ENCODE assay signal across 8 cellular contexts in the genomic region with DNA sequence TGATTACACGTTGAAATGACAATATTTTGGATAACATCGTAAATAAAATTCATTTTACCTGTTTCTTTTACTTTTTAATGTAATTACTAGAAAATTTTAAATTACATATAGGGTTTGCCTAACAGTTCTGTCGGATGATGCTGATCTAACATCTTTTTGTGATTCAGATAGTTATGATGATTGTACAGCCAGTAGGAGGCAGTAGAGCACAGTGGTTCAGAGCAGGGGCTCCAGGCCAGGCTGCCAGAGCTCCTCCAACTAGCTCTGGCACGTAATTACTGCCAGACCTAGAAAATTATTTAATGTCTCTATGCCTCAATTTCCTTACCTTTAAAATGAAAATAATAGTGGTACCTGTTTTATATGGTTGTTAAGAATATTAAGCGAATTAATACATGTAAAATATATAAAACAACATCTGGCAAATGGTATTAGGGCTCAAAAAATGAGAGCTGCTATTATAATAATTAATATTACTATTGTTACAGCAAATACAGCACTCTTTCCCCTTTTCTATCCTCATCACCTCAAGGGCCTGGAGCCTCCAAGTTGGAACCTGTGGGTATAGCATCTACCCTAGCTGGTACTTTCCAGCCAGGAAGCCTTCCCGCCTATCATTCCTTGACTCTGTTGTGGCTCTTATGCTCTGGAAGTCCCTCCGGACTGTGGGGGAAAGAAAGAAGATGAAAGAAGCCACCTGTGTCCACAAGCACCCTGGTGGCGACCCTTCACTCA. TPM values are rescaled to one million over a fixed set of nuclear protein-coding genes. Genes with fewer than 3 reads are reported as not detected.
DNase-seq lines count a peak whose midpoint lies in the region; ATAC-seq and TF ChIP-seq lines count a peak whose summit lies in the region.

No MANE protein-coding gene starts in this region.

- no peak overlapping the region for H3K27ac Mint-ChIP-seq in Caco-2 (ENCODE audit: unreplicated experiment)
- H3K27ac Mint-ChIP-seq in activated CD8-positive, alpha-beta memory T cell treated with anti-CD3 and anti-CD28 coated beads, Interleukin-2, amount 10 ng/mL, durations not matched to agents 7 days and 5 days: no peak overlapping the region
- H3K27ac Mint-ChIP-seq in naive thymus-derived CD8-positive, alpha-beta T cell: no peak overlapping the region

- no peaks in the 10 kb centered on the region for H3K9me3 ChIP-seq in Caco-2

- H3K9me3 Mint-ChIP-seq in Caco-2 (ENCODE audit: unreplicated experiment): no peaks in the 10 kb centered on the region
- no peaks in the 10 kb centered on the region for H3K9me3 Mint-ChIP-seq in activated CD8-positive, alpha-beta memory T cell treated with anti-CD3 and anti-CD28 coated beads, Interleukin-2, amount 10 ng/mL, durations not matched to agents 7 days and 5 days (ENCODE audit: low read depth)
- no peaks in the 10 kb centered on the region for H3K9me3 Mint-ChIP-seq in naive thymus-derived CD8-positive, alpha-beta T cell

- no peaks in the 10 kb centered on the region for H3K36me3 ChIP-seq in Caco-2 (ENCODE audit: control insufficient read depth, insufficient read depth, low read length)

- peak; percentile 47 to 74 for DNase-seq in Caco-2
- peak; percentile 82 for DNase-seq in NCI-H748 treated with DMSO at 0.1 percent for 48 hours (lab: John Stamatoyannopoulos, UW)
- peak; percentile 50 for DNase-seq in activated CD8-positive, alpha-beta memory T cell treated with anti-CD3 and anti-CD28 coated beads, Interleukin-2, amount 10 ng/mL, durations not matched to agents 7 days and 5 days
- peak; percentile 48 to 68 for DNase-seq in erythroblast (lab: John Stamatoyannopoulos, UW)
- peak; percentile 19 to 75 (median 54) for DNase-seq in naive thymus-derived CD8-positive, alpha-beta T cell
- peak; percentile 87 for DNase-seq in superior temporal gyrus (ENCODE audit: extremely low spot score)

- no peaks in the 10 kb centered on the region for H3K4me1 ChIP-seq in Caco-2

- no peaks in the 10 kb centered on the region for H3K27me3 Mint-ChIP-seq in Caco-2 (ENCODE audit: insufficient read depth, unreplicated experiment)
- H3K27me3 Mint-ChIP-seq in activated CD8-positive, alpha-beta memory T cell treated with anti-CD3 and anti-CD28 coated beads, Interleukin-2, amount 10 ng/mL, durations not matched to agents 7 days and 5 days: peaks cover 45% of the 10 kb centered on the region
- peaks cover 0 to 10% (median 7%) of the 10 kb centered on the region in 5 donors for H3K27me3 Mint-ChIP-seq in naive thymus-derived CD8-positive, alpha-beta T cell

- H3K4me1 Mint-ChIP-seq in Caco-2 (ENCODE audit: low read depth, unreplicated experiment): no peaks in the 10 kb centered on the region
- peaks cover 2% of the 10 kb centered on the region for H3K4me1 Mint-ChIP-seq in activated CD8-positive, alpha-beta memory T cell treated with anti-CD3 and anti-CD28 coated beads, Interleukin-2, amount 10 ng/mL, durations not matched to agents 7 days and 5 days
- no peaks in the 10 kb centered on the region for H3K4me1 Mint-ChIP-seq in naive thymus-derived CD8-positive, alpha-beta T cell

- ATAC-seq in GM19395 (IDR thresholded peaks at IDR 0.05; ENCODE audit: unreplicated experiment): peak; percentile 80
- peak; percentile 71 for ATAC-seq in HG03460 (IDR thresholded peaks at IDR 0.05; ENCODE audit: unreplicated experiment)
- ATAC-seq in activated CD8-positive, alpha-beta memory T cell treated with anti-CD3 and anti-CD28 coated beads, Interleukin-2, amount 10 ng/mL, durations not matched to agents 7 days and 5 days: peak; percentile 64
- peak; percentile 67 to 69 for ATAC-seq in naive thymus-derived CD8-positive, alpha-beta T cell

- CTCF ChIA-PET in Caco-2 (lab: Charles Lee): interaction anchor here (0.6 to 1.8 kb wide), 12 partner anchors 13 to 954 kb away, joined by 3 to 17 read pairs (median 4); no protein-coding TSS in a partner anchor
- CTCF ChIA-PET in activated CD8-positive, alpha-beta memory T cell treated with anti-CD3 and anti-CD28 coated beads, Interleukin-2, amount 10 ng/mL, durations not matched to agents 7 days and 5 days (lab: Charles Lee): interaction anchor here (0.7 to 2.8 kb wide), 12 partner anchors 32 to 1003 kb away, joined by 3 to 13 read pairs (median 4); no protein-coding TSS in a partner anchor

- H3K4me3 Mint-ChIP-seq in Caco-2 (ENCODE audit: unreplicated experiment): no peak overlapping the region
- no peak overlapping the region for H3K4me3 Mint-ChIP-seq in activated CD8-positive, alpha-beta memory T cell treated with anti-CD3 and anti-CD28 coated beads, Interleukin-2, amount 10 ng/mL, durations not matched to agents 7 days and 5 days
- H3K4me3 Mint-ChIP-seq in naive thymus-derived CD8-positive, alpha-beta T cell: no peak overlapping the region

- intact Hi-C loops in Caco-2 (cut with micrococcal nuclease; ENCODE audit: unreplicated experiment): loop anchor here (1.0 kb wide), 6 partner anchors 100 to 953 kb away; no protein-coding TSS in a partner anchor

- POLR2A ChIA-PET in Caco-2 (lab: Charles Lee): no interaction called here
- POLR2A ChIA-PET in naive thymus-derived CD8-positive, alpha-beta T cell (lab: Charles Lee): no interaction called here

- BruUV-seq in Caco-2 (replicated peaks; lab: Mats Ljungman, UMichigan): no TSS peak

- no peak for TF ChIP-seq POLR2A in erythroblast (IDR thresholded peaks at IDR 0.05; ENCODE audit: low read length)

- peak; percentile 76 to 84 for TF ChIP-seq CTCF in Caco-2 (IDR thresholded peaks at IDR 0.05; ENCODE audit: insufficient read depth in 1 of 2, low read depth in 1 of 2, low read length in 1 of 2, severe bottlenecking in 1 of 2, unreplicated experiment in 1 of 2)

- H3K36me3 Mint-ChIP-seq in Caco-2 (ENCODE audit: insufficient read depth, unreplicated experiment): no peaks in the 10 kb centered on the region
- H3K36me3 Mint-ChIP-seq in activated CD8-positive, alpha-beta memory T cell treated with anti-CD3 and anti-CD28 coated beads, Interleukin-2, amount 10 ng/mL, durations not matched to agents 7 days and 5 days: no peaks in the 10 kb centered on the region
- peaks cover 0 to 2% (median 0%) of the 10 kb centered on the region in 3 donors for H3K36me3 Mint-ChIP-seq in naive thymus-derived CD8-positive, alpha-beta T cell

- no peaks in the 10 kb centered on the region for H3K27me3 ChIP-seq in Caco-2 (replicated peaks; ENCODE audit: control insufficient read depth, insufficient read depth, low read length)

- H3K4me3 ChIP-seq in Caco-2 (ENCODE audit: low read depth, low read length): no peak overlapping the region

RNA-seq across cellular contexts. Expression of gene PLA2R1, which starts 47.7 kb away (rescaled TPM):
- 0.26 and 0.39 TPM in 2 replicates for total RNA-seq in Caco-2 (2022)
- not detected for total RNA-seq in activated CD8-positive, alpha-beta memory T cell treated with anti-CD3 and anti-CD28 coated beads, Interleukin-2, amount 10 ng/mL, durations not matched to agents 7 days and 5 days
- not detected for total RNA-seq in naive thymus-derived CD8-positive, alpha-beta T cell
- not detected for polyA plus RNA-seq in naive thymus-derived CD8-positive, alpha-beta T cell
